9 cellular contexts compared by ENCODE assay signal in the genomic region with DNA sequence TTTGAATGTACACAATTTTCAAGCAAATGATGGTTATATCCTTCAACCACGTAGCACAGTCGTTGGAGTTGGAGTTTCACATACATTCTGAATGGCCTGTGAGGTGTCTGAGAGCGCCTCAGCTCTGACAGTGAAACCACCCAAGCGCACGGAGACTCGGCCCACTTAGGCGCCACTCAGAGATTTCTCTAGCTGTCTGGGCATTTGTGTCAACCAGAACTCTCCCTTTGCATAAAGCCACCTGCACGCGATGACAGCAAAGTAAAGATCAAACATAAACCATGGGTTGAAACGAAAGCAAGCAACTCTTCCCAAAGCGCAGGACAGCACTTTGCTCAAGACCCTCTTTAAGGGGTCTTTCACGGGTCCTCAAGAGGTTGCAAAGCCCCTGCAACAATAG. TPM values are rescaled to one million over a fixed set of nuclear protein-coding genes. Genes with fewer than 3 reads are reported as not detected.
DNase-seq lines count a peak whose midpoint lies in the region; ATAC-seq, FAIRE-seq and TF ChIP-seq lines count a peak whose summit lies in the region.
"Had no signal": no experiment of that assay in that cellular context is flagged by ENCODE, and none has a peak within 500 bp of the region (broad histone marks: within the 10 kb centered on the region; RNA-seq: fewer than 3 reads in every experiment).

No MANE protein-coding gene starts in this region.

- peaks cover 32 to 63% (median 57%) of the 10 kb centered on the region in 4 experiments for H3K27me3 ChIP-seq in H1 (replicated peaks in 1 of 4; ENCODE audit: control insufficient read depth in 3 of 4, extremely low read depth in 1 of 4, insufficient read depth in 3 of 4, low read length in 3 of 4)
- peaks cover 49% of the 10 kb centered on the region for H3K27me3 ChIP-seq in brain microvascular endothelial cell (replicated peaks)

- no peak overlapping the region for H4K8ac ChIP-seq in H1 (ENCODE audit: extremely low read depth, insufficient read depth, low read length)

- no peak for TF ChIP-seq EP300 in H1 (IDR thresholded peaks at IDR 0.05; ENCODE audit: borderline replicate concordance in 1 of 2, low read depth in 2 of 2, low read length in 2 of 2)

- H4K20me1 ChIP-seq in H1 (replicated peaks in 1 of 2; ENCODE audit: control insufficient read depth in 1 of 2, insufficient read depth in 2 of 2, low read length in 2 of 2), result no peaks in the 10 kb centered on the region

- no peak overlapping the region for H3K56ac ChIP-seq in H1 (replicated peaks; ENCODE audit: insufficient read length, low read depth, low read length)

- no peak overlapping the region for H2BK12ac ChIP-seq in H1 (ENCODE audit: low read depth, low read length)

- H3K27ac ChIP-seq in H1 (ENCODE audit: low read depth, low read length) (no peak overlapping the region), brain microvascular endothelial cell (no peak overlapping the region)

- H3K79me1 ChIP-seq in H1 (ENCODE audit: low read depth, low read length), result no peaks in the 10 kb centered on the region

- peaks cover 0 to 7% (median 0%) of the 10 kb centered on the region in 4 experiments; a peak in 1 of 8 replicates for H3K36me3 ChIP-seq in H1 (ENCODE audit: control insufficient read depth in 2 of 4, insufficient read depth in 4 of 4, low read length in 3 of 4)
- no peaks in the 10 kb centered on the region for H3K36me3 ChIP-seq in brain microvascular endothelial cell (replicated peaks)

- H2BK5ac ChIP-seq in H1 (ENCODE audit: low read depth, low read length), result no peak overlapping the region

- no peaks in the 10 kb centered on the region for H3K79me2 ChIP-seq in H1 (ENCODE audit: control insufficient read depth in 1 of 2, insufficient read depth in 2 of 2, low read length in 2 of 2)

- TF ChIP-seq CTCF in GM10248 (IDR thresholded peaks at IDR 0.05; ENCODE audit: control extremely low read depth, extremely low read depth, low read depth, missing control alignments) (no peak), H1 (IDR thresholded peaks at IDR 0.05; ENCODE audit: control extremely low read depth in 1 of 3, insufficient read depth in 1 of 3, low read depth in 1 of 3, low read length in 3 of 3) (no peak), progenitor cell of endocrine pancreas (IDR thresholded peaks at IDR 0.05; ENCODE audit: unreplicated experiment) (no peak), brain microvascular endothelial cell (IDR thresholded peaks at IDR 0.05; ENCODE audit: low read depth, low read length, missing control alignments) (no peak)

- peaks cover 43% of the 10 kb centered on the region for H3K4me1 Mint-ChIP-seq in progenitor cell of endocrine pancreas (ENCODE audit: low read depth)

- no peak overlapping the region for H2BK120ac ChIP-seq in H1 (replicated peaks; ENCODE audit: low read depth, low read length)

- no peak overlapping the region for H2BK20ac ChIP-seq in H1 (ENCODE audit: low read length)

- no peak for TF ChIP-seq RAD21 in H1 (IDR thresholded peaks at IDR 0.05 in 1 of 2, conservative IDR thresholded peaks at IDR 0.05 in 1 of 2; ENCODE audit: low read depth in 2 of 2, low read length in 2 of 2)

- H4K91ac ChIP-seq in H1 (replicated peaks; ENCODE audit: insufficient read length, low read length), result no peak overlapping the region

- no peak for FAIRE-seq in H1 (lab: Jason Lieb, UNC)

- peak overlapping the region; percentile 34; the same call in 1 of the 2 replicates for H2AFZ ChIP-seq in H1 (ENCODE audit: low read length)

- peak; percentile 55 for ATAC-seq in HG02981 (IDR thresholded peaks at IDR 0.05; ENCODE audit: unreplicated experiment)
- no peak for ATAC-seq in GM18505 (IDR thresholded peaks at IDR 0.05; ENCODE audit: unreplicated experiment)
- ATAC-seq: HCT116 had no signal

- no peak overlapping the region for H2BK15ac ChIP-seq in H1 (ENCODE audit: low read length)

- no peak overlapping the region for H2AK5ac ChIP-seq in H1 (ENCODE audit: low read depth, low read length)

- in situ Hi-C loops in brain microvascular endothelial cell (cut with HindIII; ENCODE audit: low pct_ligation_motif_present, low sequenced_read_pairs), result no loop called here

- H3K18ac ChIP-seq in H1 (ENCODE audit: extremely low read depth, low read length), result no peak overlapping the region

- CTCF ChIA-PET in GM10248 (lab: Yijun Ruan, JAX), result interaction anchor here (0.7 to 8.3 kb wide), 10 partner anchors 10 to 242 kb away, joined by 3 to 55 read pairs (median 6); a partner anchor contains a TSS
- CTCF ChIA-PET in H1 (lab: Charles Lee; ENCODE audit: partially characterized antibody), result interaction anchor here (0.6 to 5.0 kb wide), 3 partner anchors 106 to 131 kb away, joined by 3 to 36 read pairs (median 5); no protein-coding TSS in a partner anchor

- no peak for TF ChIP-seq POLR2A in H1 (IDR thresholded peaks at IDR 0.05; ENCODE audit: control extremely low read depth in 1 of 2, low read depth in 2 of 2, low read length in 2 of 2)
- TF ChIP-seq POLR2A in GM18505 (IDR thresholded peaks at IDR 0.05; ENCODE audit: borderline replicate concordance, extremely low read depth, insufficient read depth, insufficient read length), result no peak

- H3K4ac ChIP-seq in H1 (replicated peaks; ENCODE audit: insufficient read length, low read depth, low read length), result no peak overlapping the region

- peaks cover 17% of the 10 kb centered on the region; the same call in 1 of the 2 replicates for H3K23me2 ChIP-seq in H1 (ENCODE audit: low read depth, low read length)

- peak overlapping the region; percentile 34 to 63 (median 48); a peak in 4 of 8 replicates for H3K4me3 ChIP-seq in H1 (ENCODE audit: extremely low read depth in 1 of 4, insufficient read depth in 2 of 4, low read depth in 3 of 4, low read length in 4 of 4)
- H3K4me3 ChIP-seq in brain microvascular endothelial cell (ENCODE audit: low read depth, low read length), result no peak overlapping the region

- no peak overlapping the region for H3K9ac ChIP-seq in H1 (replicated peaks in 1 of 4; ENCODE audit: extremely low read depth in 1 of 4, low read depth in 3 of 4, low read length in 3 of 4)

- 66% methylated on average over 12 of the region's 12 CpGs; no CpG with 5 or more reads in 1 of the 2 experiments for WGBS in H1 (ENCODE audit: extremely low coverage in 1 of 2, insufficient coverage in 1 of 2, insufficient read length in 1 of 2, insufficient replicate concordance in 2 of 2, low coverage in 1 of 2, low lambda C conversion rate in 2 of 2, missing lambda C conversion rate in 1 of 2), 2 experiments

- peak; percentile 69 for DNase-seq in GM10248 (ENCODE audit: extremely low spot score)
- DNase-seq in H1 (ENCODE audit: low read depth in 1 of 2, low spot score in 2 of 2), result no peak
- no peak for DNase-seq in progenitor cell of endocrine pancreas (ENCODE audit: low spot score, unreplicated experiment)
- DNase-seq in cerebellar cortex (ENCODE audit: low spot score), result no peak
- no peak for DNase-seq in amygdala (lab: John Stamatoyannopoulos, UW)
- no peak for DNase-seq in brain microvascular endothelial cell

- H3K4me2 ChIP-seq in H1 (ENCODE audit: insufficient read depth in 1 of 2, low read depth in 2 of 2, low read length in 2 of 2), result peak overlapping the region; percentile 67 to 88

- peaks cover 0 to 18% (median 15%) of the 10 kb centered on the region in 4 experiments; a peak in 5 of 7 replicates for H3K4me1 ChIP-seq in H1 (replicated peaks in 1 of 4; ENCODE audit: control insufficient read depth in 3 of 4, insufficient read depth in 4 of 4, low read length in 3 of 4)

- POLR2A ChIA-PET in GM10248 (lab: Yijun Ruan, JAX) (no interaction called here), H1 (lab: Charles Lee; ENCODE audit: partially characterized antibody) (interaction anchor here (0.7 to 1.3 kb wide), 4 partner anchors 8 to 109 kb away, joined by 3 to 4 read pairs (median 4); no protein-coding TSS in a partner anchor)

- H3K4me3 Mint-ChIP-seq in progenitor cell of endocrine pancreas (ENCODE audit: low read depth), result peak overlapping the region; percentile 47

- no peak overlapping the region for H3K27ac Mint-ChIP-seq in progenitor cell of endocrine pancreas

- no peak overlapping the region for H4K5ac ChIP-seq in H1 (ENCODE audit: insufficient read length, low read depth, low read length)

- H3K9me3 ChIP-seq in H1 (ENCODE audit: insufficient read depth in 2 of 2, low read depth in 1 of 2, low read length in 1 of 2), result peaks cover under 1 to 4% of the 10 kb centered on the region in 2 experiments; a peak in 1 of 4 replicates

- H3K9me3 Mint-ChIP-seq in progenitor cell of endocrine pancreas (ENCODE audit: low read depth), result no peaks in the 10 kb centered on the region

- H3K36me3 Mint-ChIP-seq in progenitor cell of endocrine pancreas (ENCODE audit: insufficient read depth), result no peaks in the 10 kb centered on the region

- no peak overlapping the region for H3K14ac ChIP-seq in H1 (ENCODE audit: insufficient read length)

- H3K27me3 Mint-ChIP-seq in progenitor cell of endocrine pancreas, result peaks cover 62% of the 10 kb centered on the region

- no peak overlapping the region for H3K23ac ChIP-seq in H1 (ENCODE audit: insufficient read length)

TF ChIP-seq in H1, 55 proteins besides CTCF, POLR2A, EP300 and RAD21:
- TF ChIP-seq, protein P1, sequence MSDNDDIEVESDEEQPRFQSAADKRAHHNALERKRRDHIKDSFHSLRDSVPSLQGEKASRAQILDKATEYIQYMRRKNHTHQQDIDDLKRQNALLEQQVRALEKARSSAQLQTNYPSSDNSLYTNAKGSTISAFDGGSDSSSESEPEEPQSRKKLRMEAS (IDR thresholded peaks at IDR 0.05), result no peak

RNA-seq across cellular contexts. Expression of a gene that starts 0.5 kb away (rescaled TPM):
- 0.09 TPM in 1 of 2 replicates, not detected in the other for total RNA-seq in H1 (2021; fragmentation: NEBNext Ultra II Directional; extraction: Animal tissue kit (Norgen Biotek cat#: 25700))
- polyA plus RNA-seq in H1 (2011; rRNA removed), result 0.08 and 0.33 TPM in 2 replicates
- polyA plus RNA-seq in H1 (2011; cell fraction: cytosol; rRNA removed), result 0.05 TPM
- 0.20 TPM for polyA plus RNA-seq in H1 (2011; cell fraction: nucleus; rRNA removed)
- 0.09 to 0.40 TPM (median 0.11 TPM) in 4 replicates for polyA plus RNA-seq in H1 (2012, experiment 1 of 2)
- polyA plus RNA-seq in H1 (2012, experiment 2 of 2), result 0.07 TPM
- 0.16 TPM for polyA plus RNA-seq in H1 (2013, experiment 1 of 2)
- 0.06 TPM for polyA plus RNA-seq in H1 (2013, experiment 2 of 2)
- 0.12 and 0.35 TPM in 2 replicates for polyA minus RNA-seq in H1 (2011; rRNA and poly(A)+ RNA removed)
- polyA minus RNA-seq in H1 (2011; cell fraction: cytosol; rRNA and poly(A)+ RNA removed), result 0.37 TPM
- polyA minus RNA-seq in H1 (2011; cell fraction: nucleus; rRNA and poly(A)+ RNA removed), result not detected
- total RNA-seq in progenitor cell of endocrine pancreas, result 0.64 and 0.96 TPM in 2 replicates

RNA-seq across cellular contexts. Expression of a gene that starts 56.8 kb away (rescaled TPM):
- 74.3 and 75.3 TPM in 2 replicates for total RNA-seq in H1 (2021; fragmentation: NEBNext Ultra II Directional; extraction: Animal tissue kit (Norgen Biotek cat#: 25700))
- 17.4 and 18.2 TPM in 2 replicates for polyA plus RNA-seq in H1 (2011; rRNA removed)
- polyA plus RNA-seq in H1 (2011; cell fraction: cytosol; rRNA removed), result 28.5 TPM
- 20.8 TPM for polyA plus RNA-seq in H1 (2011; cell fraction: nucleus; rRNA removed)
- 56.2 to 61.6 TPM (median 58.9 TPM) in 4 replicates for polyA plus RNA-seq in H1 (2012, experiment 1 of 2)
- polyA plus RNA-seq in H1 (2012, experiment 2 of 2), result 9.5 TPM
- 37.4 TPM for polyA plus RNA-seq in H1 (2013, experiment 1 of 2)
- 37.7 TPM for polyA plus RNA-seq in H1 (2013, experiment 2 of 2)
- polyA minus RNA-seq in H1 (2011; rRNA and poly(A)+ RNA removed), result 22.4 and 28.0 TPM in 2 replicates
- polyA minus RNA-seq in H1 (2011; cell fraction: cytosol; rRNA and poly(A)+ RNA removed), result 30.7 TPM
- 47.4 TPM for polyA minus RNA-seq in H1 (2011; cell fraction: nucleus; rRNA and poly(A)+ RNA removed)
- 60.9 and 64.2 TPM in 2 replicates for total RNA-seq in progenitor cell of endocrine pancreas
